In genomic region chr15:31128919-31129768, GRCh38 we compare ENCODE assay signal across 9 cellular contexts. TPM values are rescaled to one million over a fixed set of nuclear protein-coding genes. Genes with fewer than 3 reads are reported as not detected.
DNase-seq lines count a peak whose midpoint lies in the region; ATAC-seq and TF ChIP-seq lines count a peak whose summit lies in the region.
"Had no signal": no experiment of that assay in that cellular context is flagged by ENCODE, and none has a peak within 500 bp of the region (broad histone marks: within the 10 kb centered on the region; RNA-seq: fewer than 3 reads in every experiment).

No MANE protein-coding gene starts in this region.

- H3K36me3 ChIP-seq in sigmoid colon = no peaks in the 10 kb centered on the region
- H3K36me3 ChIP-seq: BLaER1 had no signal

- peak; percentile 91 for TF ChIP-seq CTCF in LNCaP clone FGC (IDR thresholded peaks at IDR 0.05; ENCODE audit: control insufficient read depth, extremely low read depth, insufficient read depth)
- peak; percentile 21 to 92 (median 78) for TF ChIP-seq CTCF in sigmoid colon (IDR thresholded peaks at IDR 0.05)

- 22% methylated on average over 19 of the region's 19 CpGs for WGBS in right cardiac atrium
- WGBS in sigmoid colon, 2 donors = 34 to 38% methylated on average over 19 of the region's 19 CpGs

- H3K4me3 ChIP-seq in LNCaP clone FGC (ENCODE audit: low read depth, low read length) = no peak overlapping the region
- no peak overlapping the region for H3K4me3 ChIP-seq in right cardiac atrium (ENCODE audit: low read length)
- no peak overlapping the region for H3K4me3 ChIP-seq in sigmoid colon
- H3K4me3 ChIP-seq: BLaER1 had no signal

- H3K27me3 ChIP-seq in right cardiac atrium (ENCODE audit: control insufficient read depth, insufficient read depth) = no peaks in the 10 kb centered on the region
- peaks cover 0 to 10% (median 0%) of the 10 kb centered on the region in 3 donors for H3K27me3 ChIP-seq in sigmoid colon
- H3K27me3 ChIP-seq: BLaER1 had no signal

- DNase-seq in DMS153 treated with DMSO at 0.1 percent for 48 hours (lab: John Stamatoyannopoulos, UW; ENCODE audit: unreplicated experiment) = peak; percentile 0
- DNase-seq in DMS153 (lab: John Stamatoyannopoulos, UW) = no peak
- no peak for DNase-seq in LNCaP clone FGC (ENCODE audit: low read depth)
- DNase-seq in T1000 (lab: John Stamatoyannopoulos, UW) = peak; percentile 47
- DNase-seq in anterior cingulate cortex (lab: John Stamatoyannopoulos, UW) = peak in 52 of 58 donors; percentile 2 to 83 (median 46)
- DNase-seq in right cardiac atrium = peak; percentile 50 to 89 (median 88)
- DNase-seq in sigmoid colon = peak; percentile 82

- H3K9me3 ChIP-seq in right cardiac atrium (ENCODE audit: control insufficient read depth, low read length) (no peaks in the 10 kb centered on the region), sigmoid colon (no peaks in the 10 kb centered on the region)

- no peak for TF ChIP-seq EP300 in sigmoid colon (IDR thresholded peaks at IDR 0.05)

- H3K4me1 ChIP-seq in right cardiac atrium (ENCODE audit: control insufficient read depth, insufficient read depth, low read length) (no peaks in the 10 kb centered on the region), sigmoid colon (peaks cover 0 to 5% (median 0%) of the 10 kb centered on the region in 4 donors)

- no peak for TF ChIP-seq POLR2A in sigmoid colon (IDR thresholded peaks at IDR 0.05)

- H3K27ac ChIP-seq in right cardiac atrium (ENCODE audit: low read length) (no peak overlapping the region), sigmoid colon (no peak overlapping the region)
- H3K27ac ChIP-seq: BLaER1 had no signal

- intact Hi-C loops in right cardiac atrium (cut with DNase I) = no loop called here
- intact Hi-C loops in sigmoid colon (cut with DNase I) = loop anchor here (2.0 to 10.0 kb wide), 3 partner anchors 76 to 360 kb away; partner anchors contain the start of gene MTMR10

- ATAC-seq in right cardiac atrium (peak; percentile 67 to 76), HG03196 (IDR thresholded peaks at IDR 0.05; ENCODE audit: unreplicated experiment) (no peak)

RNA-seq across cellular contexts. Expression of gene TRPM1, which starts 27.6 kb away (rescaled TPM):
- not detected for total RNA-seq in right cardiac atrium
- 0.14 TPM for polyA plus RNA-seq in right cardiac atrium
- total RNA-seq in sigmoid colon = not detected
- under 1 TPM in 1 of 3 donors, not detected in 2; 0.12 TPM for polyA plus RNA-seq in sigmoid colon

Comparison
In these comparisons a context has a peak if more than half of its experiments do, and no peak if none do; other contexts are left out.
1. DNase-seq: peak in DMS153 treated with DMSO at 0.1 percent for 48 hours (single experiment), T1000 (single experiment), anterior cingulate cortex (52 of 58), right cardiac atrium (3 of 3) and sigmoid colon (single experiment); none in DMS153 (single experiment) and LNCaP clone FGC (single experiment).